Comparison of ENCODE assay signal across 20 cellular contexts in genomic region chr11:35964846-35965245, GRCh38. TPM values are rescaled to one million over a fixed set of nuclear protein-coding genes. Genes with fewer than 3 reads are reported as not detected.
"Had no signal": no experiment of that assay in that cellular context is flagged by ENCODE, and none has a peak within 500 bp of the region (broad histone marks: within the 10 kb centered on the region; RNA-seq: fewer than 3 reads in every experiment).

No MANE protein-coding gene starts in this region.

- H3K4me1 ChIP-seq: gastroesophageal sphincter had no signal

- H3K9me3 ChIP-seq: body of pancreas, esophagus muscularis mucosa, gastroesophageal sphincter, heart left ventricle, right atrium auricular region had no signal

- H3K27me3 ChIP-seq: body of pancreas, cardiac muscle cell, esophagus muscularis mucosa, gastroesophageal sphincter, heart left ventricle, right atrium auricular region had no signal

- ATAC-seq: body of pancreas; gastroesophageal sphincter; left lobe of liver; naive thymus-derived CD4-positive, alpha-beta T cell; stimulated activated naive CD8-positive, alpha-beta T cell treated with anti-CD3 and anti-CD28 coated beads, Interleukin-15, Interleukin-2, amounts not matched to agents 100 U/mL and 50 U/mL, for 24 hours had no signal

- DNase-seq: activated CD4-positive, alpha-beta T cell treated with anti-CD3 and anti-CD28 coated beads, Interleukin-2, amount 50 U/mL, for 1 hour; activated CD4-positive, CD25-positive, alpha-beta regulatory T cell treated with anti-CD3 and anti-CD28 coated beads, Interleukin-2, amount 50 U/mL, for 72 hours; activated gamma-delta T cell treated with Interleukin-2 at 50 U/mL for 16 hours; activated T-cell treated with anti-CD3 and anti-CD28 coated beads, Interleukin-2, amount 50 U/mL, for 1 hour; anterior cingulate cortex; body of pancreas; cortex of kidney; effector CD4-positive, alpha-beta T cell; heart left ventricle; naive thymus-derived CD4-positive, alpha-beta T cell; stimulated activated CD4-positive, alpha-beta T cell treated with anti-CD3 and anti-CD28 coated beads, Interleukin-4, amount 100 ng/mL, for 4 hours; stimulated activated naive CD8-positive, alpha-beta T cell treated with anti-CD3 and anti-CD28 coated beads, Interleukin-15, Interleukin-2, amounts not matched to agents 100 U/mL and 50 U/mL, for 24 hours had no signal

- FAIRE-seq: islet of Langerhans had no signal

- H3K4me3 ChIP-seq: body of pancreas, cardiac muscle cell, esophagus muscularis mucosa, gastroesophageal sphincter, heart left ventricle, lung, right atrium auricular region had no signal

- H3K27ac ChIP-seq: body of pancreas, cardiac muscle cell, esophagus muscularis mucosa, gastroesophageal sphincter, VCaP had no signal

- H3K36me3 ChIP-seq: cardiac muscle cell, esophagus muscularis mucosa, gastroesophageal sphincter, heart left ventricle, right atrium auricular region had no signal

RNA-seq across cellular contexts. Expression of gene LDLRAD3, which starts 21.0 kb away (rescaled TPM):
- polyA plus RNA-seq: naive thymus-derived CD4-positive, alpha-beta T cell had no signal
